9 cellular contexts compared by ENCODE assay signal in the genomic region with DNA sequence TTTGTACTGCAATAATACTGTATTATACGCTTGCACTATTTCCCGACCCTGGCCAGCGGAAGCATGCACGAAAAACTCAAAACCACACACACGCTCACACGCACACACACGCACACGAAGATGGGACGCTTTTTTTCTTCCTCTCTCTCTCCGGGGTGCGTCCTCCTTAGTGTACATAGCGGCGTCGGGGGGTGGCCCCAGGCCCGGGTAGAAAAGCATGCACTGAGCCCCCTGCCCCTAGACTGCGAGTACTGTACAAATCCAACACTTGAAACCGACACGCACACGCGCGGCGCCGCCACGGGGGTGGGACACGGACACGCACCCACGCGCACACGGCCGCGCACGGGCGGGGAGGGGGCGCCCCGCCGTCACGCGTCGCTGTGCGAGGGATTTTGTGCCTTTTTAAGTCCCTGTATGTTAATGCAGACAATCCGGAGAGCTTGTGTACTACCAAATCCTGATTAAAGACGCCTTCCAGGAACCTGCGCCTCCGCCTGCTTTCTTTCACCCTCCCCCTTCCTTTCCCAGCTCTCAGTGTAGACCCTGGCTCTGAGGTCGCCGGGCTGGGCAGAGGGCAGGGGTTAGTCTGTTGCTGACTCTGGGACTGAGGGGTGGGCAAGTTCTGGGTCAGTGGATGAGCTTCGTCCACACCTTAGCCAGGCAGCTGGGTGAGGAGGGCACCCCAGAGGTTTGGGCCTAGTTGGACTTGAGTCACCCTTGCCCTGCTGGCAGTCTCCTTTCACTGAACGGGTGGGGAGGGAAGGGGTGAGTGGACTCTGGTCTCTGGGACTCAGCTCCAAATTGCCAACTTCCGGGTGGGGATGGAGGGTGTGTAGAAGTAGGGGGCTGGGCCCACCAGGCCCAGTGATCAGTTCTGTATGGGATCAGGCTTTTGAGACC. TPM values are rescaled to one million over a fixed set of nuclear protein-coding genes. Genes with fewer than 3 reads are reported as not detected.
DNase-seq lines count a peak whose midpoint lies in the region; ATAC-seq, FAIRE-seq and TF ChIP-seq lines count a peak whose summit lies in the region.
"Had no signal": no experiment of that assay in that cellular context is flagged by ENCODE, and none has a peak within 500 bp of the region (broad histone marks: within the 10 kb centered on the region; RNA-seq: fewer than 3 reads in every experiment).

No MANE protein-coding gene starts in this region.

- peaks cover 13% of the 10 kb centered on the region for H3K4me1 Mint-ChIP-seq in activated T-helper 2 cell treated with anti-CD3 and anti-CD28 coated beads, Interferon-gamma antibody, Interleukin-2, Interleukin-4, amounts not matched to agents 10 μg/mL and 5 μg/mL and 100 μg/mL, durations not matched to agents 14 hours and 24 hours and 36 hours (ENCODE audit: low read depth)

- H3K9me3 Mint-ChIP-seq in activated T-helper 2 cell treated with anti-CD3 and anti-CD28 coated beads, Interferon-gamma antibody, Interleukin-2, Interleukin-4, amounts not matched to agents 10 μg/mL and 5 μg/mL and 100 μg/mL, durations not matched to agents 14 hours and 24 hours and 36 hours = no peaks in the 10 kb centered on the region

- WGBS in heart left ventricle, 4 donors = 46 to 66% (median 53%) methylated on average over 46 to 49 of the region's 49 CpGs
- WGBS in thymus = 25% methylated on average over 49 of the region's 49 CpGs

- H3K27me3 ChIP-seq in heart left ventricle = peaks cover 0 to 33% (median 13%) of the 10 kb centered on the region in 9 donors
- peaks cover 46% of the 10 kb centered on the region for H3K27me3 ChIP-seq in thymus (ENCODE audit: control insufficient read depth, insufficient read depth)

- peaks cover 0 to 15% (median 8%) of the 10 kb centered on the region in 12 donors for H3K4me1 ChIP-seq in heart left ventricle
- H3K4me1 ChIP-seq in thymus (ENCODE audit: control insufficient read depth, insufficient read depth, low read length) = no peaks in the 10 kb centered on the region

- TF ChIP-seq POLR2A in heart left ventricle (IDR thresholded peaks at IDR 0.05) = no peak

- no peaks in the 10 kb centered on the region for H3K9me3 ChIP-seq in heart left ventricle
- H3K9me3 ChIP-seq in thymus (ENCODE audit: control insufficient read depth) = no peaks in the 10 kb centered on the region

- H3K27ac ChIP-seq in heart left ventricle (no peak overlapping the region), thymus (ENCODE audit: low read depth) (no peak overlapping the region)

- H3K4me3 ChIP-seq in heart left ventricle (peak overlapping the region in 7 of 12 donors; percentile 37 to 55 (median 53)), thymus (ENCODE audit: low read length) (peak overlapping the region; percentile 45)

- ATAC-seq in heart left ventricle (no peak), left ventricle myocardium superior (no peak), left lobe of liver (peak; percentile 51), HG03342 (IDR thresholded peaks at IDR 0.05; ENCODE audit: unreplicated experiment) (no peak)

- in situ Hi-C loops in GM13976 (cut with MboI; ENCODE audit: low sequenced_read_pairs, unreplicated experiment) = no loop called here

- DNase-seq in heart left ventricle (peak in 1 of 5 donors; percentile 47), left ventricle myocardium superior (no peak), left lobe of liver (ENCODE audit: low spot score) (peak; percentile 86), HTR-8/SVneo (ENCODE audit: insufficient read length, low spot score) (no peak), GM13976 (ENCODE audit: low spot score) (no peak)
- peak; percentile 26 for DNase-seq in activated T-helper 2 cell treated with anti-CD3 and anti-CD28 coated beads, Interferon-gamma antibody, Interleukin-2, Interleukin-4, amounts not matched to agents 10 μg/mL and 5 μg/mL and 100 μg/mL, durations not matched to agents 14 hours and 24 hours and 36 hours (ENCODE audit: low spot score)

- no peak overlapping the region for H3K27ac Mint-ChIP-seq in activated T-helper 2 cell treated with anti-CD3 and anti-CD28 coated beads, Interferon-gamma antibody, Interleukin-2, Interleukin-4, amounts not matched to agents 10 μg/mL and 5 μg/mL and 100 μg/mL, durations not matched to agents 14 hours and 24 hours and 36 hours

- TF ChIP-seq CTCF in heart left ventricle (IDR thresholded peaks at IDR 0.05) = no peak
- TF ChIP-seq CTCF in GM13976 (IDR thresholded peaks at IDR 0.05; ENCODE audit: borderline replicate concordance, control extremely low read depth, extremely low read depth, insufficient read depth, missing control alignments) = no peak

- no peak for FAIRE-seq in HTR-8/SVneo (lab: Jason Lieb, UNC)

- H3K27me3 Mint-ChIP-seq in activated T-helper 2 cell treated with anti-CD3 and anti-CD28 coated beads, Interferon-gamma antibody, Interleukin-2, Interleukin-4, amounts not matched to agents 10 μg/mL and 5 μg/mL and 100 μg/mL, durations not matched to agents 14 hours and 24 hours and 36 hours (ENCODE audit: low read depth) = peaks cover 45% of the 10 kb centered on the region

- intact Hi-C loops in heart left ventricle (cut with DNase I) = no loop called here
- intact Hi-C loops in left ventricle myocardium superior (cut with micrococcal nuclease) = no loop called here
- intact Hi-C loops in activated T-helper 2 cell treated with anti-CD3 and anti-CD28 coated beads, Interferon-gamma antibody, Interleukin-2, Interleukin-4, amounts not matched to agents 10 μg/mL and 5 μg/mL and 100 μg/mL, durations not matched to agents 14 hours and 24 hours and 36 hours (cut with micrococcal nuclease) = no loop called here

- no peaks in the 10 kb centered on the region for H3K36me3 ChIP-seq in heart left ventricle
- no peaks in the 10 kb centered on the region for H3K36me3 ChIP-seq in thymus (ENCODE audit: control insufficient read depth, insufficient read depth)

- H3K36me3 Mint-ChIP-seq in activated T-helper 2 cell treated with anti-CD3 and anti-CD28 coated beads, Interferon-gamma antibody, Interleukin-2, Interleukin-4, amounts not matched to agents 10 μg/mL and 5 μg/mL and 100 μg/mL, durations not matched to agents 14 hours and 24 hours and 36 hours (ENCODE audit: low read depth) = no peaks in the 10 kb centered on the region

- peak overlapping the region; percentile 71 for H3K4me3 Mint-ChIP-seq in activated T-helper 2 cell treated with anti-CD3 and anti-CD28 coated beads, Interferon-gamma antibody, Interleukin-2, Interleukin-4, amounts not matched to agents 10 μg/mL and 5 μg/mL and 100 μg/mL, durations not matched to agents 14 hours and 24 hours and 36 hours (ENCODE audit: low read depth)

RNA-seq across cellular contexts. Expression of a gene that starts 21.6 kb away (rescaled TPM):
- total RNA-seq in heart left ventricle = under 1 TPM in 4 of 9 donors, not detected in 5; 0.12 to 0.32 (median 0.14) TPM
- polyA plus RNA-seq in heart left ventricle = under 1 TPM in 1 of 2 donors, not detected in 1; 0.23 TPM
- total RNA-seq in left ventricle myocardium superior = not detected
- total RNA-seq in activated T-helper 2 cell treated with anti-CD3 and anti-CD28 coated beads, Interferon-gamma antibody, Interleukin-2, Interleukin-4, amounts not matched to agents 10 μg/mL and 5 μg/mL and 100 μg/mL, durations not matched to agents 14 hours and 24 hours and 36 hours = not detected in 2 replicates
- total RNA-seq in left lobe of liver = 269 TPM
- polyA plus RNA-seq in thymus = 0.16 TPM
- total RNA-seq: MCF 10A had no signal

RNA-seq across cellular contexts. Expression of a gene that starts 32.2 kb away (rescaled TPM):
- total RNA-seq in heart left ventricle = 10 to 100 TPM in 6 of 9 donors, 1 to 10 TPM in 3; 3.7 to 63.3 (median 20.9) TPM
- polyA plus RNA-seq in heart left ventricle = 10 to 100 TPM in 1 of 2 donors, 1 to 10 TPM in 1; 3.6 to 66.7 TPM
- 6.6 TPM for total RNA-seq in left ventricle myocardium superior
- 0.34 and 0.75 TPM in 2 replicates for total RNA-seq in activated T-helper 2 cell treated with anti-CD3 and anti-CD28 coated beads, Interferon-gamma antibody, Interleukin-2, Interleukin-4, amounts not matched to agents 10 μg/mL and 5 μg/mL and 100 μg/mL, durations not matched to agents 14 hours and 24 hours and 36 hours
- total RNA-seq in left lobe of liver = 8.4 TPM
- polyA plus RNA-seq in thymus = 11.0 TPM
- total RNA-seq: MCF 10A had no signal

RNA-seq across cellular contexts. Expression of a gene that starts 33.1 kb away (rescaled TPM):
- total RNA-seq in heart left ventricle (under 1 TPM; 0.04 to 0.52 (median 0.29) TPM), left ventricle myocardium superior (0.15 TPM), left lobe of liver (2.0 TPM)
- polyA plus RNA-seq in heart left ventricle (under 1 TPM; 0.07 to 0.23 TPM), thymus (0.09 TPM)
- total RNA-seq in activated T-helper 2 cell treated with anti-CD3 and anti-CD28 coated beads, Interferon-gamma antibody, Interleukin-2, Interleukin-4, amounts not matched to agents 10 μg/mL and 5 μg/mL and 100 μg/mL, durations not matched to agents 14 hours and 24 hours and 36 hours = 1.5 TPM in 2 replicates
- total RNA-seq: MCF 10A had no signal

RNA-seq across cellular contexts. Expression of a gene that starts 47.1 kb away (rescaled TPM):
- 10 to 100 TPM; 18.9 to 63.7 (median 25.7) TPM for total RNA-seq in heart left ventricle
- polyA plus RNA-seq in heart left ventricle = 10 to 100 TPM; 37.9 to 45.5 TPM
- total RNA-seq in left ventricle myocardium superior = 31.2 TPM
- total RNA-seq in activated T-helper 2 cell treated with anti-CD3 and anti-CD28 coated beads, Interferon-gamma antibody, Interleukin-2, Interleukin-4, amounts not matched to agents 10 μg/mL and 5 μg/mL and 100 μg/mL, durations not matched to agents 14 hours and 24 hours and 36 hours = 70.5 and 76.7 TPM in 2 replicates
- total RNA-seq in left lobe of liver = 80.4 TPM
- 46.7 TPM for polyA plus RNA-seq in thymus

Comparison
In these comparisons a context has a peak if more than half of its experiments do, and no peak if none do; other contexts are left out.
1. DNase-seq: peak in activated T-helper 2 cell treated with anti-CD3 and anti-CD28 coated beads, Interferon-gamma antibody, Interleukin-2, Interleukin-4, amounts not matched to agents 10 μg/mL and 5 μg/mL and 100 μg/mL, durations not matched to agents 14 hours and 24 hours and 36 hours (single experiment) and left lobe of liver (single experiment); none in left ventricle myocardium superior (single experiment), HTR-8/SVneo (single experiment) and GM13976 (single experiment).
2. RNA of a gene that starts 21.6 kb away (total RNA-seq): 269 TPM in left lobe of liver (single experiment); 0.12 to 0.32 TPM in heart left ventricle, not detected in left ventricle myocardium superior (single experiment) and not detected in activated T-helper 2 cell treated with anti-CD3 and anti-CD28 coated beads, Interferon-gamma antibody, Interleukin-2, Interleukin-4, amounts not matched to agents 10 μg/mL and 5 μg/mL and 100 μg/mL, durations not matched to agents 14 hours and 24 hours and 36 hours; every median in the first group is over 100 times any median in the second.